In genomic region chr20:815914-816606, GRCh38 we compare ENCODE assay signal across 8 cellular contexts. TPM values are rescaled to one million over a fixed set of nuclear protein-coding genes. Genes with fewer than 3 reads are reported as not detected.
DNase-seq lines count a peak whose midpoint lies in the region; ATAC-seq, FAIRE-seq and TF ChIP-seq lines count a peak whose summit lies in the region.

No MANE protein-coding gene starts in this region.

- no peak for FAIRE-seq in D721Med (lab: Jason Lieb, UNC)

- H2AK5ac ChIP-seq in IMR-90 (ENCODE audit: low read depth, low read length) (no peak overlapping the region), neuronal stem cell (ENCODE audit: low read depth, low read length) (no peak overlapping the region)

- no peaks in the 10 kb centered on the region for H3K9me1 ChIP-seq in IMR-90 (ENCODE audit: insufficient read depth, low read length)

- peaks cover 30% of the 10 kb centered on the region for H3K27me3 Mint-ChIP-seq in activated T-cell treated with anti-CD3 and anti-CD28 coated beads, Interleukin-2, amount 50 U/mL, for 4 hours (ENCODE audit: low read depth)

- H3K27me3 ChIP-seq in IMR-90 (ENCODE audit: control insufficient read depth, insufficient read depth, low read length): no peaks in the 10 kb centered on the region; the same call in 1 of the 2 replicates
- peaks cover 15% of the 10 kb centered on the region for H3K27me3 ChIP-seq in PC-3 (ENCODE audit: low read length)
- H3K27me3 ChIP-seq in neuronal stem cell (ENCODE audit: control insufficient read depth in 3 of 3, insufficient read depth in 3 of 3, low read depth in 1 of 3, low read length in 3 of 3): no peaks in the 10 kb centered on the region
- H3K27me3 ChIP-seq in tibial artery: peaks cover 0 to 33% of the 10 kb centered on the region in 2 donors

- H4K91ac ChIP-seq in IMR-90 (ENCODE audit: insufficient read depth, low read depth, low read length) (no peak overlapping the region), neuronal stem cell (ENCODE audit: low read depth, low read length, poor library complexity) (no peak overlapping the region)

- peaks cover 2% of the 10 kb centered on the region for H3K4me1 Mint-ChIP-seq in activated T-cell treated with anti-CD3 and anti-CD28 coated beads, Interleukin-2, amount 50 U/mL, for 4 hours (ENCODE audit: low read depth)

- H3K56ac ChIP-seq in IMR-90 (ENCODE audit: extremely low read depth, insufficient read depth, low read length): no peak overlapping the region

- dilution Hi-C loops in IMR-90 (cut with HindIII; ENCODE audit: low sequenced_read_pairs, unreplicated experiment): no loop called here

- peak; percentile 92 for TF ChIP-seq RAD21 in IMR-90 (IDR thresholded peaks at IDR 0.05; ENCODE audit: low read length)

- H3K14ac ChIP-seq in IMR-90 (replicated peaks; ENCODE audit: low read depth, low read length): no peak overlapping the region
- H3K14ac ChIP-seq in neuronal stem cell (ENCODE audit: low read length): no peak overlapping the region

- H3K4me1 ChIP-seq in IMR-90 (ENCODE audit: control insufficient read depth, insufficient read depth, low read length) (no peaks in the 10 kb centered on the region), PC-3 (ENCODE audit: insufficient read depth, low read length) (peaks cover 7% of the 10 kb centered on the region; the same call in 1 of the 2 replicates), neuronal stem cell (ENCODE audit: control insufficient read depth in 2 of 2, insufficient read depth in 1 of 2, low read depth in 1 of 2, low read length in 2 of 2) (peaks cover 0 to 2% of the 10 kb centered on the region in 2 donors), tibial artery (peaks cover 0 to 3% (median 0%) of the 10 kb centered on the region in 4 donors)

- WGBS in IMR-90 (ENCODE audit: extremely low coverage in 2 of 2, insufficient read length in 1 of 2), 2 experiments: 0% methylated on average over 2 of the region's 13 CpGs; no CpG with 5 or more reads in 1 of the 2 experiments
- WGBS in neuronal stem cell (ENCODE audit: extremely low coverage in 2 of 2, insufficient read length in 2 of 2, insufficient replicate concordance in 1 of 2), 2 donors: no CpG with 5 or more reads among the region's 13 CpGs

- H2BK120ac ChIP-seq in IMR-90 (ENCODE audit: low read depth, low read length): no peak overlapping the region
- H2BK120ac ChIP-seq in neuronal stem cell (ENCODE audit: low read depth, low read length): no peak overlapping the region

- no peak overlapping the region for H4K5ac ChIP-seq in IMR-90 (ENCODE audit: low read depth, low read length)

- H3K18ac ChIP-seq in IMR-90 (ENCODE audit: low read depth, low read length) (no peak overlapping the region), neuronal stem cell (ENCODE audit: low read length) (no peak overlapping the region)

- H3K23ac ChIP-seq in IMR-90 (ENCODE audit: low read depth, low read length) (no peak overlapping the region), neuronal stem cell (ENCODE audit: low read depth, low read length, poor library complexity) (no peak overlapping the region)

- H3K9me2 ChIP-seq in PC-3 (replicated peaks; ENCODE audit: low read length): no peaks in the 10 kb centered on the region

- H4K20me1 ChIP-seq in IMR-90 (ENCODE audit: insufficient read depth, low read length) (no peaks in the 10 kb centered on the region), PC-3 (ENCODE audit: low read length) (no peaks in the 10 kb centered on the region)

- peak; percentile 88 for ATAC-seq in IMR-90 (ENCODE audit: low read depth)
- peak; percentile 50 for ATAC-seq in PC-3
- peak in 1 of 2 donors; percentile 63 for ATAC-seq in activated T-cell treated with anti-CD3 and anti-CD28 coated beads, Interleukin-2, amount 50 U/mL, for 4 hours
- ATAC-seq in HG03039 (IDR thresholded peaks at IDR 0.05; ENCODE audit: unreplicated experiment): no peak

- H2BK5ac ChIP-seq in IMR-90 (ENCODE audit: low read depth, low read length, poor library complexity, severe bottlenecking) (no peak overlapping the region), neuronal stem cell (ENCODE audit: low read length) (no peak overlapping the region)

- H3K4me2 ChIP-seq in IMR-90 (ENCODE audit: low read depth, low read length) (no peak overlapping the region), PC-3 (ENCODE audit: low read length) (no peak overlapping the region), neuronal stem cell (ENCODE audit: insufficient read depth, low read length, poor library complexity, severe bottlenecking) (no peak overlapping the region)

- TF ChIP-seq POLR2A in IMR-90 (IDR thresholded peaks at IDR 0.05; ENCODE audit: low read depth, low read length): no peak

- H3K27ac ChIP-seq in IMR-90 (ENCODE audit: insufficient read depth, low read length): no peak overlapping the region
- H3K27ac ChIP-seq in PC-3 (ENCODE audit: low read length): no peak overlapping the region
- H3K27ac ChIP-seq in neuronal stem cell (replicated peaks; ENCODE audit: low read length): no peak overlapping the region
- H3K27ac ChIP-seq in tibial artery: no peak overlapping the region

- H3K4ac ChIP-seq in IMR-90 (ENCODE audit: low read depth, low read length): no peak overlapping the region
- H3K4ac ChIP-seq in neuronal stem cell (ENCODE audit: low read length): no peak overlapping the region

- H3K4me3 Mint-ChIP-seq in activated T-cell treated with anti-CD3 and anti-CD28 coated beads, Interleukin-2, amount 50 U/mL, for 4 hours: no peak overlapping the region

- H3K9ac ChIP-seq in IMR-90 (ENCODE audit: low read depth, low read length): no peak overlapping the region
- no peak overlapping the region for H3K9ac ChIP-seq in PC-3 (ENCODE audit: low read length)
- H3K9ac ChIP-seq in neuronal stem cell (ENCODE audit: low read depth, low read length, poor library complexity): no peak overlapping the region

- no peak overlapping the region for H4K8ac ChIP-seq in IMR-90 (ENCODE audit: low read depth in 2 of 2, low read length in 2 of 2)
- H4K8ac ChIP-seq in neuronal stem cell (ENCODE audit: low read depth, low read length): no peak overlapping the region

- no peaks in the 10 kb centered on the region for H3K36me3 Mint-ChIP-seq in activated T-cell treated with anti-CD3 and anti-CD28 coated beads, Interleukin-2, amount 50 U/mL, for 4 hours (ENCODE audit: insufficient read depth)

- H2AK9ac ChIP-seq in IMR-90 (replicated peaks; ENCODE audit: low read depth, low read length, poor library complexity): peak overlapping the region; percentile 81

- BruUV-seq in IMR-90 (replicated peaks; lab: Mats Ljungman, UMichigan) (no TSS peak), PC-3 (replicated peaks; lab: Mats Ljungman, UMichigan) (no TSS peak)

- H3K9me3 ChIP-seq in IMR-90 (ENCODE audit: control insufficient read depth, insufficient read depth, low read length): no peaks in the 10 kb centered on the region
- no peaks in the 10 kb centered on the region for H3K9me3 ChIP-seq in PC-3 (ENCODE audit: low read length)
- no peaks in the 10 kb centered on the region for H3K9me3 ChIP-seq in neuronal stem cell (replicated peaks in 1 of 2; ENCODE audit: control insufficient read depth in 2 of 2, insufficient read depth in 1 of 2, low read depth in 1 of 2, low read length in 2 of 2)
- H3K9me3 ChIP-seq in tibial artery: no peaks in the 10 kb centered on the region

- H2BK15ac ChIP-seq in IMR-90 (ENCODE audit: low read depth, low read length): no peak overlapping the region
- H2BK15ac ChIP-seq in neuronal stem cell (ENCODE audit: low read length): no peak overlapping the region

- DNase-seq in D721Med (ENCODE audit: insufficient read length, low spot score) (no peak), IMR-90 (peak; percentile 43), PC-3 (peak; percentile 76), fibroblast of peridontal ligament (ENCODE audit: extremely low read depth) (peak; percentile 69), neuronal stem cell (ENCODE audit: low spot score) (peak; percentile 83), tibial artery (peak; percentile 40 to 75)
- peak; percentile 68 for DNase-seq in activated T-cell treated with anti-CD3 and anti-CD28 coated beads, Interleukin-2, amount 50 U/mL, for 4 hours

- no peak overlapping the region for H2BK20ac ChIP-seq in IMR-90 (ENCODE audit: low read depth, low read length)

- TF ChIP-seq CTCF in D721Med (IDR thresholded peaks at IDR 0.05; ENCODE audit: insufficient read depth, missing control alignments) (peak; percentile 92), IMR-90 (conservative IDR thresholded peaks at IDR 0.05; ENCODE audit: low read depth, low read length) (peak; percentile 96), PC-3 (conservative IDR thresholded peaks at IDR 0.05; ENCODE audit: low read depth, low read length) (peak; percentile 98), tibial artery (IDR thresholded peaks at IDR 0.05) (peak; percentile 95 to 98)

- CTCF ChIA-PET in IMR-90 (lab: Yijun Ruan, JAX) (interaction anchor here (0.6 to 6.1 kb wide), 4 partner anchors 11 to 143 kb away, joined by 3 to 63 read pairs (median 6); no protein-coding TSS in a partner anchor), PC-3 (lab: Charles Lee) (interaction anchor here (0.6 to 1.4 kb wide), 4 partner anchors 17 to 961 kb away, joined by 4 to 13 read pairs (median 6); partner anchors contain the start of gene FAM110A)

- intact Hi-C loops in IMR-90 (cut with micrococcal nuclease) (loop anchor here (1.0 to 10.0 kb wide), 4 partner anchors 140 to 659 kb away; no protein-coding TSS in a partner anchor), PC-3 (cut with micrococcal nuclease) (loop anchor here (1.0 to 10.0 kb wide), 5 partner anchors 41 to 397 kb away; partner anchors contain the start of gene TMEM74B), tibial artery (cut with DNase I; ENCODE audit: low total_unique reads) (loop anchor here (2.0 to 5.0 kb wide), 2 partner anchors 143 to 291 kb away; no protein-coding TSS in a partner anchor)

- no peaks in the 10 kb centered on the region for H3F3A ChIP-seq in PC-3 (ENCODE audit: low read length, unreplicated experiment)

- H3K36me3 ChIP-seq in IMR-90 (ENCODE audit: control insufficient read depth, insufficient read depth, low read length): no peaks in the 10 kb centered on the region
- H3K36me3 ChIP-seq in PC-3 (ENCODE audit: low read depth, low read length): no peaks in the 10 kb centered on the region
- no peaks in the 10 kb centered on the region for H3K36me3 ChIP-seq in neuronal stem cell (replicated peaks in 1 of 2; ENCODE audit: control insufficient read depth in 2 of 2, insufficient read depth in 2 of 2, low read length in 2 of 2)
- H3K36me3 ChIP-seq in tibial artery: no peaks in the 10 kb centered on the region

- H2BK12ac ChIP-seq in neuronal stem cell (ENCODE audit: low read length): no peak overlapping the region

- H3K79me1 ChIP-seq in IMR-90 (ENCODE audit: low read depth in 1 of 2, low read length in 2 of 2) (no peaks in the 10 kb centered on the region), neuronal stem cell (ENCODE audit: low read depth, low read length) (no peaks in the 10 kb centered on the region)

- H2AFZ ChIP-seq in IMR-90 (replicated peaks; ENCODE audit: low read length, poor library complexity): peak overlapping the region; percentile 37
- H2AFZ ChIP-seq in PC-3 (ENCODE audit: low read length): no peak overlapping the region
- H2AFZ ChIP-seq in neuronal stem cell (ENCODE audit: low read length): no peak overlapping the region

- in situ Hi-C loops in IMR-90 (cut with MboI; ENCODE audit: low sequenced_read_pairs): loop anchor here (5.0 to 10.0 kb wide), 2 partner anchors 136 to 399 kb away; no protein-coding TSS in a partner anchor

- POLR2A ChIA-PET in IMR-90 (lab: Charles Lee; ENCODE audit: unreplicated experiment) (interaction anchor here (0.6 kb wide), 1 partner anchor 134 kb away, joined by 4 read pairs; no protein-coding TSS in a partner anchor), PC-3 (lab: Charles Lee; ENCODE audit: unreplicated experiment) (no interaction called here)

- H3K79me2 ChIP-seq in PC-3 (ENCODE audit: low read length): no peaks in the 10 kb centered on the region

- H3K9me3 Mint-ChIP-seq in activated T-cell treated with anti-CD3 and anti-CD28 coated beads, Interleukin-2, amount 50 U/mL, for 4 hours: no peaks in the 10 kb centered on the region

- H3K4me3 ChIP-seq in IMR-90 (ENCODE audit: insufficient read depth, low read depth, low read length) (no peak overlapping the region), PC-3 (ENCODE audit: low read length) (no peak overlapping the region), neuronal stem cell (ENCODE audit: low read length in 2 of 2) (no peak overlapping the region), tibial artery (no peak overlapping the region)

RNA-seq across cellular contexts. Expression of gene FAM110A, which starts 17.5 kb away (rescaled TPM):
- total RNA-seq in IMR-90 (2012; rRNA removed) (0.36 and 0.56 TPM in 2 replicates), PC-3 (2014; rRNA removed) (23.0 and 28.4 TPM in 2 replicates)
- 3.6 and 4.7 TPM in 2 replicates for polyA plus RNA-seq in IMR-90 (2012; rRNA removed)
- polyA plus RNA-seq in IMR-90 (2012; cell fraction: cytosol; rRNA removed): 6.2 and 6.9 TPM in 2 replicates
- polyA plus RNA-seq in IMR-90 (2012; cell fraction: nucleus; rRNA removed; ENCODE audit: low replicate concordance): 7.7 and 12.4 TPM in 2 replicates
- total RNA-seq in activated T-cell treated with anti-CD3 and anti-CD28 coated beads, Interleukin-2, amount 50 U/mL, for 4 hours: 1 to 10 TPM; 6.8 to 8.9 (median 7.9) TPM
- 12.2 TPM for polyA plus RNA-seq in neuronal stem cell (2013, experiment 1 of 2)
- 11.7 TPM for polyA plus RNA-seq in neuronal stem cell (2013, experiment 2 of 2)

RNA-seq across cellular contexts. Expression of gene SLC52A3, which starts 47.8 kb away (rescaled TPM):
- total RNA-seq in IMR-90 (2012; rRNA removed): not detected in 2 replicates
- not detected in 2 replicates for polyA plus RNA-seq in IMR-90 (2012; rRNA removed)
- not detected in 2 replicates for polyA plus RNA-seq in IMR-90 (2012; cell fraction: cytosol; rRNA removed)
- not detected in 2 replicates for polyA plus RNA-seq in IMR-90 (2012; cell fraction: nucleus; rRNA removed; ENCODE audit: low replicate concordance)
- total RNA-seq in PC-3 (2014; rRNA removed): 4.2 and 5.9 TPM in 2 replicates
- not detected for total RNA-seq in activated T-cell treated with anti-CD3 and anti-CD28 coated beads, Interleukin-2, amount 50 U/mL, for 4 hours
- 0.07 TPM for polyA plus RNA-seq in neuronal stem cell (2013, experiment 1 of 2)
- polyA plus RNA-seq in neuronal stem cell (2013, experiment 2 of 2): 0.19 TPM
